Comparison of ENCODE assay signal across 22 cellular contexts in the genomic region with DNA sequence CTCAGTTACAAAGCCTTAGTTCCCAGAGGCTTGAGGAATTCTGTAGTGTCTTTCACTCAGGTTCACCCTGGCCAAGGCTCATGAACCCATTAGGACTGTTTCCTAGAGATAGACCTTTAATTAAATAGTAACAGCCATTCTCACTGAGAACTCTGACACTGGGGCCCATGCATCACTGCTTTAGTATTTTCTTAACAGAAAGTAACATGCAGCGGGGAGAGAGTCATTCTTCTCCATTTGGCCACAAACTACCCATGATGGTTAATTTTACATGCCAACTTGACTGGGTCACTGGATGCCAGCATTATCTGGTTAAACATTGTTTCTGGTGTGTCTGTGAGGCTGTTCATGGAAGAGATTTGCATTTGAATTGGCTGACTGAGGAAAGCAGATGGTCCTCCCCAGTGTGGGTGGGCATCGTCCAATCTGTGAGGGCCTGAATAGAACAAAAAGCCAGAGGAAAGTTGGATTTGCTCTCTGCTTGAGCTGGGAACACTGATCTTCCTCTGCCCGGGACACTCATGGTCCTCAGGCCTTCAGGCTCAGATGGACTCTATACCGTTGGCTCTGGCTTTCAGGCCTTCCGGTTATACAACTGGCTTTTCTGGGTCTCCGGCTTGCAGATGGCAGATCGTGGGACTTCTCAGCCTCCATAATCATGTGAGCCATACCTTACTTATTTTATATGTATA. TPM values are rescaled to one million over a fixed set of nuclear protein-coding genes. Genes with fewer than 3 reads are reported as not detected.
DNase-seq lines count a peak whose midpoint lies in the region; ATAC-seq and TF ChIP-seq lines count a peak whose summit lies in the region.
"Had no signal": no experiment of that assay in that cellular context is flagged by ENCODE, and none has a peak within 500 bp of the region (broad histone marks: within the 10 kb centered on the region; RNA-seq: fewer than 3 reads in every experiment).

No MANE protein-coding gene starts in this region.

- in situ Hi-C loops in Caki2 (cut with HindIII; ENCODE audit: low pct_unique_long_range_greater_than_20kb, low sequenced_read_pairs), result no loop called here
- in situ Hi-C loops in astrocyte of the spinal cord (cut with HindIII; ENCODE audit: low sequenced_read_pairs), result no loop called here

- no peak for ATAC-seq in HG03439 (IDR thresholded peaks at IDR 0.05; ENCODE audit: unreplicated experiment)

- DNase-seq in Caki2 (ENCODE audit: low read depth) (peak; percentile 33), HK-2 (ENCODE audit: unreplicated experiment) (peak; percentile 36), astrocyte of the spinal cord (ENCODE audit: low read depth, low spot score) (peak; percentile 78), myocyte (ENCODE audit: low read depth) (peak; percentile 77), DMS114 treated with DMSO at 0.1 percent for 48 hours (lab: John Stamatoyannopoulos, UW; ENCODE audit: unreplicated experiment) (no peak), cardiac septum (ENCODE audit: low spot score) (no peak), tibial artery (no peak)
- DNase-seq: activated CD4-positive, alpha-beta T cell treated with anti-CD3 and anti-CD28 coated beads for 1 hour; amniotic stem cell; BE2C; foreskin melanocyte; NCI-H2029 treated with DMSO at 0.1 percent for 48 hours; NCI-H510A treated with DMSO at 0.1 percent for 48 hours; stimulated activated CD4-positive, alpha-beta T cell treated with anti-CD3 and anti-CD28 coated beads, Interleukin-4, amount 100 ng/mL, for 24 hours; stimulated activated CD8-positive, alpha-beta memory T cell treated with anti-CD3 and anti-CD28 coated beads, Interleukin-4, amount 100 ng/mL, for 48 hours had no signal

- peaks cover 21 to 28% (median 22%) of the 10 kb centered on the region in 3 donors for H3K36me3 ChIP-seq in tibial artery
- H3K36me3 ChIP-seq: BE2C had no signal

- no peaks in the 10 kb centered on the region for H3K9me3 ChIP-seq in tibial artery
- H3K9me3 ChIP-seq: BE2C, thoracic aorta had no signal

- H3K4me3 ChIP-seq in astrocyte of the spinal cord (ENCODE audit: low read depth, low read length) (no peak overlapping the region), tibial artery (no peak overlapping the region)
- H3K4me3 ChIP-seq: SJSA1, skin epidermis, thoracic aorta had no signal

- intact Hi-C loops in cardiac septum (cut with DNase I) (no loop called here), tibial artery (cut with DNase I; ENCODE audit: low total_unique reads) (no loop called here)

- TF ChIP-seq CTCF in astrocyte of the spinal cord (IDR thresholded peaks at IDR 0.05; ENCODE audit: low read depth, low read length) (no peak), tibial artery (IDR thresholded peaks at IDR 0.05) (no peak)

- no peaks in the 10 kb centered on the region for H3K4me1 ChIP-seq in tibial artery
- H3K4me1 ChIP-seq: BE2C, SJSA1 had no signal

- no peak overlapping the region for H3K27ac ChIP-seq in tibial artery
- H3K27ac ChIP-seq: SJSA1, skin epidermis, thoracic aorta had no signal

- H3K27me3 ChIP-seq in tibial artery, result no peaks in the 10 kb centered on the region
- H3K27me3 ChIP-seq: BE2C, SJSA1 had no signal

RNA-seq across cellular contexts. Expression of a gene that starts 5.6 kb away (rescaled TPM):
- not detected in 2 replicates for total RNA-seq in Caki2 (2014; rRNA removed; shearing (Covaris generic); ENCODE audit: low replicate concordance)
- total RNA-seq in myocyte (not detected in 2 replicates), cardiac septum (not detected)
- polyA plus RNA-seq in myocyte (2012), result not detected
- total RNA-seq: activated T-helper 2 cell treated with anti-CD3 and anti-CD28 coated beads, Interferon-gamma antibody, Interleukin-2, Interleukin-4, amounts not matched to agents 10 μg/mL and 5 μg/mL and 100 μg/mL, durations not matched to agents 14 hours and 24 hours and 36 hours; liver; OCI-LY7; SJSA1; thoracic aorta had no signal
- polyA plus RNA-seq: liver had no signal

RNA-seq across cellular contexts. Expression of a gene that starts 35.0 kb away (rescaled TPM):
- 49.5 and 68.5 TPM in 2 replicates for total RNA-seq in Caki2 (2014; rRNA removed; shearing (Covaris generic); ENCODE audit: low replicate concordance)
- total RNA-seq in myocyte (136 and 180 TPM in 2 replicates), cardiac septum (50.8 TPM)
- polyA plus RNA-seq in myocyte (2012), result 49.3 TPM

RNA-seq across cellular contexts. Expression of a gene that starts 50.8 kb away (rescaled TPM):
- total RNA-seq in Caki2 (2014; rRNA removed; shearing (Covaris generic); ENCODE audit: low replicate concordance), result not detected in 2 replicates
- total RNA-seq in myocyte (not detected in 2 replicates), cardiac septum (not detected)
- polyA plus RNA-seq in myocyte (2012), result not detected
- total RNA-seq: activated T-helper 2 cell treated with anti-CD3 and anti-CD28 coated beads, Interferon-gamma antibody, Interleukin-2, Interleukin-4, amounts not matched to agents 10 μg/mL and 5 μg/mL and 100 μg/mL, durations not matched to agents 14 hours and 24 hours and 36 hours; liver; OCI-LY7; SJSA1; thoracic aorta had no signal
- polyA plus RNA-seq: liver had no signal

Comparison
In these comparisons a context has a peak if more than half of its experiments do, and no peak if none do; other contexts are left out.
1. DNase-seq: peak in Caki2 (single experiment), HK-2 (single experiment), astrocyte of the spinal cord (single experiment) and myocyte (single experiment); none in DMS114 treated with DMSO at 0.1 percent for 48 hours (single experiment), cardiac septum (single experiment) and tibial artery (0 of 2).